Comparison of ENCODE assay signal across 13 cellular contexts in the genomic region with DNA sequence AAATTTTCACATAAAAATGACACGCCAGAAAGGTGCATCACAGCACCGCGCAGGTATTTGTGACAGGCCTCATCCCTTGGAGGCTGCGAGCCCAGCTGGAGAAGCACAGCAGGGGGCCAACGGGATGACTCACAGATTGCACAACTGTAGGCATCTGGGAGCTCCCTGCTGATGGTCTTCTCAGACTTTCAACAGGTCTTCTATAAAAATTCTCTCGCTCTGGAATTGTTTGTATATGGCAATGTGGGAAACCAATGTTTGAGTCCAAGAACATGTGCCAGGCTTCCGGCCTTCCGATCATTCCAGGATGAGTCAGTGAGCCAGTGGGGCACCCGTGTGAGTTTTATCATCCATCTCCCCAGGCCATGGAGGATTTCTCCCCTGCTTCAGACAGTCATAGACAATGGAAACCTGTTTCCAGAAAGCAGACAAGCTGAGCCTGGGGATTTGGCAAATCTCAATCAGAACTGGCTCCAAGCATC. TPM values are rescaled to one million over a fixed set of nuclear protein-coding genes. Genes with fewer than 3 reads are reported as not detected.
DNase-seq lines count a peak whose midpoint lies in the region; ATAC-seq, FAIRE-seq and TF ChIP-seq lines count a peak whose summit lies in the region.
"Had no signal": no experiment of that assay in that cellular context is flagged by ENCODE, and none has a peak within 500 bp of the region (broad histone marks: within the 10 kb centered on the region; RNA-seq: fewer than 3 reads in every experiment).

No MANE protein-coding gene starts in this region.

- H4K20me1 ChIP-seq in astrocyte (ENCODE audit: insufficient read depth, low read length) (no peaks in the 10 kb centered on the region), HepG2 (ENCODE audit: insufficient read depth, low read length) (no peaks in the 10 kb centered on the region)

- peaks cover 11% of the 10 kb centered on the region for H3K4me1 ChIP-seq in astrocyte (ENCODE audit: insufficient read depth, low read length)
- peaks cover 18% of the 10 kb centered on the region for H3K4me1 ChIP-seq in HepG2 (ENCODE audit: insufficient read depth, low read length)

- TF ChIP-seq RAD21 in Ishikawa (IDR thresholded peaks at IDR 0.05; ENCODE audit: low read depth) (no peak), HepG2 (CRISPR knock-in tag; IDR thresholded peaks at IDR 0.05) (no peak)

- DNase-seq in COLO829 (ENCODE audit: low spot score) (peak; percentile 76), astrocyte (ENCODE audit: low read depth) (peak; percentile 97), HepG2 (ENCODE audit: low spot score) (peak; percentile 77), GDM1 (lab: John Stamatoyannopoulos, UW) (no peak)
- DNase-seq in effector CD4-positive, alpha-beta T cell = no peak
- DNase-seq: activated effector memory CD4-positive, alpha-beta T cell treated with anti-CD3 and anti-CD28 coated beads, Interleukin-2, amount 50 U/mL, for 16 hours; erythroblast; naive thymus-derived CD8-positive, alpha-beta T cell; T-helper 17 cell had no signal

- CTCF ChIA-PET in HepG2 (lab: Yijun Ruan, JAX; ENCODE audit: low intra/inter-chr PET ratio, low total read pairs) = no interaction called here

- 1% methylated on average over 7 of the region's 9 CpGs for WGBS in HepG2 (ENCODE audit: low lambda C conversion rate)

- H3K4me3 Mint-ChIP-seq in astrocyte (ENCODE audit: unreplicated experiment) = no peak overlapping the region
- H3K4me3 Mint-ChIP-seq: naive thymus-derived CD8-positive, alpha-beta T cell; T-helper 17 cell had no signal

- peak overlapping the region; percentile 77 for H3K27ac Mint-ChIP-seq in astrocyte (ENCODE audit: unreplicated experiment)
- H3K27ac Mint-ChIP-seq: naive thymus-derived CD8-positive, alpha-beta T cell; T-helper 17 cell had no signal

- no peaks in the 10 kb centered on the region for H3K4me1 Mint-ChIP-seq in astrocyte (ENCODE audit: low read depth, unreplicated experiment)

- FAIRE-seq in astrocyte (lab: Jason Lieb, UNC) (peak; percentile 90), HepG2 (lab: Jason Lieb, UNC) (peak; percentile 34)

- H3K9me3 Mint-ChIP-seq in astrocyte (ENCODE audit: unreplicated experiment) = peaks cover 3% of the 10 kb centered on the region

- H3K36me3 Mint-ChIP-seq in astrocyte (ENCODE audit: low read depth, unreplicated experiment) = no peaks in the 10 kb centered on the region

- no peak overlapping the region for H3K4me3 ChIP-seq in astrocyte (ENCODE audit: insufficient read depth, low read depth, low read length)
- H3K4me3 ChIP-seq in HepG2 (replicated peaks in 1 of 3; ENCODE audit: insufficient read depth in 1 of 3, low read depth in 2 of 3, low read length in 3 of 3) = no peak overlapping the region

- TF ChIP-seq EP300 in Ishikawa (IDR thresholded peaks at IDR 0.05; ENCODE audit: borderline replicate concordance) (peak; percentile 87), HepG2 (IDR thresholded peaks at IDR 0.05; ENCODE audit: low read depth in 2 of 2, low read length in 2 of 2) (no peak; a peak in 1 of 4 replicates), HepG2 (CRISPR knock-in tag; IDR thresholded peaks at IDR 0.05; ENCODE audit: borderline replicate concordance) (no peak)

- no TSS peak for BruUV-seq in HepG2 (replicated peaks; lab: Mats Ljungman, UMichigan)

- POLR2A ChIA-PET in HepG2 (lab: Yijun Ruan, JAX) = no interaction called here

- in situ Hi-C loops in HepG2 (cut with HindIII; ENCODE audit: extremely low pct_ligation_motif_present, low pct_unique_long_range_greater_than_20kb) = no loop called here

- H3K36me3 ChIP-seq in astrocyte (ENCODE audit: insufficient read depth, low read length) = no peaks in the 10 kb centered on the region
- H3K36me3 ChIP-seq in HepG2 (replicated peaks in 1 of 2; ENCODE audit: control insufficient read depth in 1 of 2, insufficient read depth in 2 of 2, low read length in 2 of 2) = no peaks in the 10 kb centered on the region

- TF ChIP-seq POLR2A in HepG2 (IDR thresholded peaks at IDR 0.05; ENCODE audit: insufficient read depth in 1 of 2, low read depth in 2 of 2, low read length in 2 of 2) = no peak

- TF ChIP-seq CTCF in astrocyte (IDR thresholded peaks at IDR 0.05; ENCODE audit: insufficient read depth, low read depth, low read length) (no peak), HepG2 (CRISPR knock-in tag; IDR thresholded peaks at IDR 0.05) (no peak)

- H3K27me3 ChIP-seq in astrocyte (ENCODE audit: insufficient read depth, low read length) (no peaks in the 10 kb centered on the region), HepG2 (ENCODE audit: control insufficient read depth in 1 of 2, insufficient read depth in 2 of 2, low read length in 2 of 2) (peaks cover 0 to 2% of the 10 kb centered on the region in 2 experiments; a peak in 1 of 5 replicates)

- H3K27ac ChIP-seq in astrocyte (ENCODE audit: low read depth, low read length) (peak overlapping the region; percentile 90), HepG2 (ENCODE audit: extremely low read length, insufficient read depth, low read length) (no peak overlapping the region)
- H3K27ac ChIP-seq: KMS-11 had no signal

- ATAC-seq in HepG2 (peak; percentile 81), HG03565 (IDR thresholded peaks at IDR 0.05; ENCODE audit: unreplicated experiment) (no peak), GM18511 (IDR thresholded peaks at IDR 0.05; ENCODE audit: unreplicated experiment) (no peak)
- ATAC-seq: naive thymus-derived CD8-positive, alpha-beta T cell; T-helper 17 cell had no signal

- peaks cover 4% of the 10 kb centered on the region for H3K27me3 Mint-ChIP-seq in astrocyte (ENCODE audit: low read depth, unreplicated experiment)

- peak overlapping the region; percentile 65 for H3K9ac ChIP-seq in astrocyte (ENCODE audit: low read length)
- H3K9ac ChIP-seq in HepG2 (ENCODE audit: insufficient read depth, low read depth, low read length) = no peak overlapping the region
- H3K9ac ChIP-seq: KMS-11 had no signal

- H3K4me2 ChIP-seq in astrocyte (ENCODE audit: low read length) = peak overlapping the region; percentile 43
- no peak overlapping the region for H3K4me2 ChIP-seq in HepG2 (ENCODE audit: low read depth, low read length)
- H3K4me2 ChIP-seq: KMS-11 had no signal

- intact Hi-C loops in HepG2 (cut with micrococcal nuclease; ENCODE audit: unreplicated experiment) = loop anchor here (5.0 kb wide), 1 partner anchor 48 kb away; no protein-coding TSS in a partner anchor

- H2AFZ ChIP-seq in astrocyte (ENCODE audit: low read depth, low read length) = no peak overlapping the region
- no peak overlapping the region for H2AFZ ChIP-seq in HepG2 (ENCODE audit: low read length)

- H3K9me3 ChIP-seq in astrocyte (ENCODE audit: insufficient read depth, low read depth, low read length) (no peaks in the 10 kb centered on the region), HepG2 (ENCODE audit: low read length) (no peaks in the 10 kb centered on the region)

- no peaks in the 10 kb centered on the region for H3K79me2 ChIP-seq in astrocyte (ENCODE audit: insufficient read depth, low read length)
- H3K79me2 ChIP-seq in HepG2 (ENCODE audit: insufficient read depth, low read length) = no peaks in the 10 kb centered on the region

TF ChIP-seq in Ishikawa, 13 proteins besides CTCF, POLR2A, EP300 and RAD21 (continues in another document):
- TF ChIP-seq CEBPB (IDR thresholded peaks at IDR 0.05) = peak; percentile 99
- TF ChIP-seq TEAD4 (IDR thresholded peaks at IDR 0.05) = peak; percentile 73
- no peak for TF ChIP-seq EGR1 (IDR thresholded peaks at IDR 0.05)
- TF ChIP-seq NFIC (IDR thresholded peaks at IDR 0.05) = peak; percentile 72
- TF ChIP-seq TCF12 (IDR thresholded peaks at IDR 0.05; ENCODE audit: low read depth) = peak; percentile 94
- TF ChIP-seq YY1 (IDR thresholded peaks at IDR 0.05; ENCODE audit: low read depth) = 0 out of 2 replicates have a peak, but pooled peaks have one; percentile 32
- TF ChIP-seq, protein P1, sequence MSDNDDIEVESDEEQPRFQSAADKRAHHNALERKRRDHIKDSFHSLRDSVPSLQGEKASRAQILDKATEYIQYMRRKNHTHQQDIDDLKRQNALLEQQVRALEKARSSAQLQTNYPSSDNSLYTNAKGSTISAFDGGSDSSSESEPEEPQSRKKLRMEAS (IDR thresholded peaks at IDR 0.05) = peak; percentile 58

TF ChIP-seq in HepG2, 621 proteins besides CTCF, POLR2A, EP300 and RAD21 (continues in another document):
- TF ChIP-seq ZFP90 (CRISPR knock-in tag; IDR thresholded peaks at IDR 0.05; ENCODE audit: borderline replicate concordance) (no peak), DNMT3B (CRISPR knock-in tag; conservative IDR thresholded peaks at IDR 0.05) (no peak), ZNF563 (CRISPR knock-in tag; IDR thresholded peaks at IDR 0.05) (no peak), JUNB (CRISPR knock-in tag; IDR thresholded peaks at IDR 0.05; ENCODE audit: borderline replicate concordance) (0 out of 2 replicates have a peak, but pooled peaks have one; percentile 29), ZNF747 (CRISPR knock-in tag; IDR thresholded peaks at IDR 0.05; ENCODE audit: borderline replicate concordance) (no peak), ZNF781 (CRISPR knock-in tag; IDR thresholded peaks at IDR 0.05; ENCODE audit: borderline replicate concordance, not compliant biosample characterization) (no peak), AGO2 (optimal IDR thresholded peaks at IDR 0.05; ENCODE audit: low read depth, low read length) (no peak)

RNA-seq across cellular contexts. Expression of gene ADORA2B, which starts 24.1 kb away (rescaled TPM):
- total RNA-seq in astrocyte (4.0 and 5.5 TPM in 2 replicates), HepG2 (2016; rRNA removed; fragmentation: Illumina TruSeq; extraction: Trizol) (6.7 and 10.4 TPM in 2 replicates)
- 3.7 and 4.9 TPM in 2 replicates for total RNA-seq in HepG2 (2016; cell fraction: cytosol; rRNA removed; fragmentation: Illumina TruSeq; extraction: Trizol; ENCODE audit: low read depth)
- 6.5 and 10.3 TPM in 2 replicates for total RNA-seq in HepG2 (2016; cell fraction: insoluble cytoplasmic fraction; rRNA removed; fragmentation: Illumina TruSeq; extraction: Trizol)
- 7.8 and 9.3 TPM in 2 replicates for total RNA-seq in HepG2 (2016; cell fraction: membrane; rRNA removed; fragmentation: Illumina TruSeq; extraction: Trizol)
- 9.1 and 10.0 TPM in 2 replicates for total RNA-seq in HepG2 (2016; cell fraction: nucleus; rRNA removed; fragmentation: Illumina TruSeq; extraction: Trizol)
- polyA plus RNA-seq in HepG2 (2011; rRNA removed) = 18.2 and 20.0 TPM in 2 replicates
- 21.0 and 26.4 TPM in 2 replicates for polyA plus RNA-seq in HepG2 (2011; cell fraction: cytosol; rRNA removed)
- 10.1 and 12.1 TPM in 2 replicates for polyA plus RNA-seq in HepG2 (2011; cell fraction: nucleus; rRNA removed)
- polyA plus RNA-seq in HepG2 (2012) = 7.3 and 7.9 TPM in 2 replicates
- polyA plus RNA-seq in HepG2 (2016; cell fraction: cytosol; fragmentation: Illumina TruSeq; extraction: Trizol; ENCODE audit: low read depth) = 3.6 and 4.7 TPM in 2 replicates
- 5.4 and 6.4 TPM in 2 replicates for polyA plus RNA-seq in HepG2 (2016; cell fraction: insoluble cytoplasmic fraction; fragmentation: Illumina TruSeq; extraction: Trizol; ENCODE audit: low read depth)
- 6.3 and 6.8 TPM in 2 replicates for polyA plus RNA-seq in HepG2 (2016; cell fraction: membrane; fragmentation: Illumina TruSeq; extraction: Trizol; ENCODE audit: low read depth)
- 9.2 and 11.4 TPM in 2 replicates for polyA plus RNA-seq in HepG2 (2016; cell fraction: nucleus; fragmentation: Illumina TruSeq; extraction: Trizol; ENCODE audit: insufficient read depth, low read depth)
- 0.63 and 43.6 TPM in 2 replicates for polyA minus RNA-seq in HepG2 (2011; rRNA and poly(A)+ RNA removed; ENCODE audit: low replicate concordance)
- polyA minus RNA-seq in HepG2 (2011; cell fraction: cytosol; rRNA and poly(A)+ RNA removed) = 9.7 and 15.7 TPM in 2 replicates
- 9.3 and 10.4 TPM in 2 replicates for polyA minus RNA-seq in HepG2 (2011; cell fraction: nucleus; rRNA and poly(A)+ RNA removed)
- total RNA-seq: naive thymus-derived CD8-positive, alpha-beta T cell had no signal

Comparison
In these comparisons a context has a peak if more than half of its experiments do, and no peak if none do; other contexts are left out.
1. DNase-seq: peak in COLO829 (single experiment), astrocyte (single experiment) and HepG2 (single experiment); none in effector CD4-positive, alpha-beta T cell (single experiment) and GDM1 (single experiment).